In the genomic region with DNA sequence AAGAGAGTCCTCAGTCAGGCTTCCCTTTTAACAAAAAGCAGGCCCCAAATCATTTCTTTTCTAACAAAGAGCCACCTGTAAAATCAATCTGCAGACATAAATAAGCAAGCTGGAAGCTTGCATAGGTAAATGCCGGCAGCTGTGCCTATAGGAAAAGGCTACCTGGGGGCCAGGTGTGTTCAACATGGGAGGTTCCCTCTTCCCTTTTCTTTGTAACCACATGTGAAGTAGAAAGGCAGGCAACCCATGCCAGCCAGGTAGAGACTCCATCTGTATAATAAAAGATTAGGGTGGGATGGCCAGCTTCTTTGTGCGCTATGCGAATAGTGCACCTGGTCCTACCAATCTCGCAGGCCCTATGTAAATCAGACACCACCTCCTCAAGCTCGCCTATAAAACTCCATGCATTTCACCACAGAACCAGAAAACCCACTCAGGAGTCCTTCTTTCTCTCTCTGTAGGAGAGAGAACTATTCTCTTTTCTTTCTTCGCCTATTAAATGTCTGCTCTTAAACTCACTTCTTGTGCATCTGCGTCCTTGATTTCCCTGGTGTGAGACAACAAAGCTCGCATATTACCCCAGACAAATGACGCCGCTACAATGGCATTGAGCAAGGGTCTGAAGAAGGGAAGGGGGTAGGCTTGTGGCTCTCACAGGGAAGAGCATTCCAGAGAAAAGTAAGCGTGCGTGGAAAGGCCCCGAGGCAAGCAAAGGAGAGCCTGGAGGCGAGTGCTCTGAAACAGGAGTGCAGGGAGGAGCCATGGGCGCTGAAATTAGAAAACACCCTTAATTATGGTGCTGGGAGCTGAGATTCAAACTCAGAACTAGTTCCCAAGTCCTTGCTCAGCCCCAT, we compare ENCODE assay signal across 25 cellular contexts.
A peak's percentile ranks its signal among the peaks of the same experiment; 100 is the strongest.
DNase-seq lines count a peak whose midpoint lies in the region; ATAC-seq and TF ChIP-seq lines count a peak whose summit lies in the region.
"Had no signal": no experiment of that assay in that cellular context is flagged by ENCODE, and none has a peak within 500 bp of the region (broad histone marks: within the 10 kb centered on the region; RNA-seq: fewer than 3 reads in every experiment).

No MANE protein-coding gene starts in this region.

- H3K27ac ChIP-seq in iPS-20b (ENCODE audit: low read length) (peak overlapping the region; percentile 92), breast epithelium (no peak overlapping the region)
- H3K27ac ChIP-seq: 22Rv1, dorsolateral prefrontal cortex, foreskin keratinocyte, KMS-11, uterus had no signal

- H3K36me3 ChIP-seq in iPS-20b (ENCODE audit: insufficient read depth, low read depth, low read length) (no peaks in the 10 kb centered on the region), breast epithelium (no peaks in the 10 kb centered on the region)
- H3K36me3 ChIP-seq: uterus had no signal

- peak overlapping the region; percentile 70; the same call in 1 of the 2 replicates for H3K9ac ChIP-seq in iPS-20b (ENCODE audit: low read depth, low read length)
- H3K9ac ChIP-seq: KMS-11 had no signal

- H3K9me3 ChIP-seq in iPS-20b (ENCODE audit: insufficient read depth, low read depth, low read length), result no peaks in the 10 kb centered on the region
- H3K9me3 ChIP-seq in breast epithelium, result no peaks in the 10 kb centered on the region
- H3K9me3 ChIP-seq: uterus had no signal

- H3K27me3 ChIP-seq in iPS-20b (ENCODE audit: insufficient read depth, low read length) (no peaks in the 10 kb centered on the region), breast epithelium (no peaks in the 10 kb centered on the region)
- H3K27me3 ChIP-seq: foreskin keratinocyte, uterus had no signal

- DNase-seq in DMS53 (lab: John Stamatoyannopoulos, UW) (peak; percentile 45), DMS53 treated with DMSO at 0.1 percent for 48 hours (lab: John Stamatoyannopoulos, UW; ENCODE audit: unreplicated experiment) (no peak), NCI-H187 (lab: John Stamatoyannopoulos, UW) (peak; percentile 37 to 47), NCI-H748 treated with DMSO at 0.1 percent for 48 hours (lab: John Stamatoyannopoulos, UW) (peak; percentile 67), breast epithelium (ENCODE audit: low spot score in 2 of 2) (no peak)
- DNase-seq: activated CD4-positive, alpha-beta T cell treated with anti-CD3 and anti-CD28 coated beads for 1 hour; activated naive CD4-positive, alpha-beta T cell treated with anti-CD3 and anti-CD28 coated beads, Interleukin-2, amount 10 ng/mL, durations not matched to agents 7 days and 5 days; activated T-cell treated with anti-CD3 and anti-CD28 coated beads, Interleukin-2, amount 50 U/mL, for 48 hours; CD8-positive, alpha-beta T cell; central memory CD4-positive, alpha-beta T cell; dorsolateral prefrontal cortex; foreskin keratinocyte; mesenchymal stem cell; MV-4-11; naive B cell; NCI-H446 treated with DMSO at 0.1 percent for 48 hours; occipital lobe; retina; SHP77 treated with DMSO at 0.1 percent for 48 hours; uterus had no signal

- no peak for TF ChIP-seq CTCF in breast epithelium (IDR thresholded peaks at IDR 0.05)

- H3K4me3 ChIP-seq in iPS-20b (ENCODE audit: low read length) (peak overlapping the region; percentile 10; the same call in 1 of the 2 replicates), breast epithelium (no peak overlapping the region)
- H3K4me3 ChIP-seq: dorsolateral prefrontal cortex, uterus had no signal

- peaks cover 51% of the 10 kb centered on the region; the same call in 1 of the 2 replicates for H3K4me1 ChIP-seq in iPS-20b (ENCODE audit: insufficient read depth, low read length)
- H3K4me1 ChIP-seq in breast epithelium, result no peaks in the 10 kb centered on the region
- H3K4me1 ChIP-seq: uterus had no signal

- ATAC-seq in GM18907 (IDR thresholded peaks at IDR 0.05; ENCODE audit: unreplicated experiment) (no peak), GM21825 (IDR thresholded peaks at IDR 0.05; ENCODE audit: unreplicated experiment) (no peak)
- ATAC-seq: CD8-positive, alpha-beta T cell; foreskin keratinocyte had no signal

- intact Hi-C loops in breast epithelium (cut with DNase I; ENCODE audit: low total_unique reads), result no loop called here

- TF ChIP-seq POLR2A in breast epithelium (IDR thresholded peaks at IDR 0.05), result no peak

Comparison
In these comparisons a context has a peak if more than half of its experiments do, and no peak if none do; other contexts are left out.
1. DNase-seq: peak in DMS53 (single experiment), NCI-H187 (2 of 2) and NCI-H748 treated with DMSO at 0.1 percent for 48 hours (single experiment); none in DMS53 treated with DMSO at 0.1 percent for 48 hours (single experiment) and breast epithelium (0 of 2).